Comparison of ENCODE assay signal across 1 cellular context in the genomic region with DNA sequence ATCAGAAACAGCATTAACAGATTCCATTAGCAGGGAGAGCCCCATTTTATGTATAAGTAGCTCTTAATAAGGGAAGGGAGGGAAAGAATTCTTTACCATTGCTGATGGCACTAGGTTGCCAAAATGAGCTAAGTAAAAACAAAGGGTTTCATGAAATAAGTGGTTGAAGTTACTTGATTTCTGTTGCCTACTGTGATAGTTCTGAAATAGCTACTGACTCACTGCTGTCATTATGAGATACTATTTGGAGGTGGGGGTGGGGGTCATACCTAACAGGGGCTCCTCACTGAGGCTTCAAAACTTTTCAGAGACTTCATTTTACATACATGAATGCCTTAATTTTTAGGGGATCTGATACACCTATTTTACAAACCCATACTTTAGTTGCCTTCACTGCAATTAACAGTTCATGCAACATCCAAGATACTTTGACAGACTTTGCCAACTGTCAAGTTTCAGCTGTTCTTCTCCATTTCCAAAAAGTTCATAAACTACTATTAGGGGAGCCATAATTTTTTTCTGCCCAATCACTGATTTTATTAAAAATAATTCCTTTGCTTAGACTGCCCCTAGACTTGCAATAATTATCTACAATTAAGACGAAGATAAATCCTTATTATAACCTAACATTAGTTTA.
TF ChIP-seq lines count a peak whose summit lies in the region.

No MANE protein-coding gene starts in this region.

TF ChIP-seq in K562, 482 proteins besides CTCF, POLR2A, EP300 and RAD21 (continued from another document):
- TF ChIP-seq, protein P1, sequence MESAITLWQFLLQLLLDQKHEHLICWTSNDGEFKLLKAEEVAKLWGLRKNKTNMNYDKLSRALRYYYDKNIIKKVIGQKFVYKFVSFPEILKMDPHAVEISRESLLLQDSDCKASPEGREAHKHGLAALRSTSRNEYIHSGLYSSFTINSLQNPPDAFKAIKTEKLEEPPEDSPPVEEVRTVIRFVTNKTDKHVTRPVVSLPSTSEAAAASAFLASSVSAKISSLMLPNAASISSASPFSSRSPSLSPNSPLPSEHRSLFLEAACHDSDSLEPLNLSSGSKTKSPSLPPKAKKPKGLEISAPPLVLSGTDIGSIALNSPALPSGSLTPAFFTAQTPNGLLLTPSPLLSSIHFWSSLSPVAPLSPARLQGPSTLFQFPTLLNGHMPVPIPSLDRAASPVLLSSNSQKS (CRISPR knock-in tag; IDR thresholded peaks at IDR 0.05), result no peak
- TF ChIP-seq ZNF174 (CRISPR knock-in tag; IDR thresholded peaks at IDR 0.05) (no peak), RBM14 (IDR thresholded peaks at IDR 0.05; ENCODE audit: borderline replicate concordance, insufficient read depth, low read depth, low read length) (no peak), MEIS2 (IDR thresholded peaks at IDR 0.05; ENCODE audit: partially characterized antibody) (peak; percentile 20), EZH2 (IDR thresholded peaks at IDR 0.05; ENCODE audit: borderline replicate concordance, low read depth, low read length) (no peak)
- TF ChIP-seq, protein P2, sequence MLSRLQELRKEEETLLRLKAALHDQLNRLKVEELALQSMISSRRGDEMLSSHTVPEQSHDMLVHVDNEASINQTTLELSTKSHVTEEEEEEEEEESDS (CRISPR knock-in tag; IDR thresholded peaks at IDR 0.05), result no peak
- TF ChIP-seq, protein P3, sequence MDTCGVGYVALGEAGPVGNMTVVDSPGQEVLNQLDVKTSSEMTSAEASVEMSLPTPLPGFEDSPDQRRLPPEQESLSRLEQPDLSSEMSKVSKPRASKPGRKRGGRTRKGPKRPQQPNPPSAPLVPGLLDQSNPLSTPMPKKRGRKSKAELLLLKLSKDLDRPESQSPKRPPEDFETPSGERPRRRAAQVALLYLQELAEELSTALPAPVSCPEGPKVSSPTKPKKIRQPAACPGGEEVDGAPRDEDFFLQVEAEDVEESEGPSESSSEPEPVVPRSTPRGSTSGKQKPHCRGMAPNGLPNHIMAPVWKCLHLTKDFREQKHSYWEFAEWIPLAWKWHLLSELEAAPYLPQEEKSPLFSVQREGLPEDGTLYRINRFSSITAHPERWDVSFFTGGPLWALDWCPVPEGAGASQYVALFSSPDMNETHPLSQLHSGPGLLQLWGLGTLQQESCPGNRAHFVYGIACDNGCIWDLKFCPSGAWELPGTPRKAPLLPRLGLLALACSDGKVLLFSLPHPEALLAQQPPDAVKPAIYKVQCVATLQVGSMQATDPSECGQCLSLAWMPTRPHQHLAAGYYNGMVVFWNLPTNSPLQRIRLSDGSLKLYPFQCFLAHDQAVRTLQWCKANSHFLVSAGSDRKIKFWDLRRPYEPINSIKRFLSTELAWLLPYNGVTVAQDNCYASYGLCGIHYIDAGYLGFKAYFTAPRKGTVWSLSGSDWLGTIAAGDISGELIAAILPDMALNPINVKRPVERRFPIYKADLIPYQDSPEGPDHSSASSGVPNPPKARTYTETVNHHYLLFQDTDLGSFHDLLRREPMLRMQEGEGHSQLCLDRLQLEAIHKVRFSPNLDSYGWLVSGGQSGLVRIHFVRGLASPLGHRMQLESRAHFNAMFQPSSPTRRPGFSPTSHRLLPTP (IDR thresholded peaks at IDR 0.05; ENCODE audit: borderline replicate concordance, extremely low read depth, insufficient read length), result no peak
